Comparison of ENCODE assay signal across 25 cellular contexts in the genomic region with DNA sequence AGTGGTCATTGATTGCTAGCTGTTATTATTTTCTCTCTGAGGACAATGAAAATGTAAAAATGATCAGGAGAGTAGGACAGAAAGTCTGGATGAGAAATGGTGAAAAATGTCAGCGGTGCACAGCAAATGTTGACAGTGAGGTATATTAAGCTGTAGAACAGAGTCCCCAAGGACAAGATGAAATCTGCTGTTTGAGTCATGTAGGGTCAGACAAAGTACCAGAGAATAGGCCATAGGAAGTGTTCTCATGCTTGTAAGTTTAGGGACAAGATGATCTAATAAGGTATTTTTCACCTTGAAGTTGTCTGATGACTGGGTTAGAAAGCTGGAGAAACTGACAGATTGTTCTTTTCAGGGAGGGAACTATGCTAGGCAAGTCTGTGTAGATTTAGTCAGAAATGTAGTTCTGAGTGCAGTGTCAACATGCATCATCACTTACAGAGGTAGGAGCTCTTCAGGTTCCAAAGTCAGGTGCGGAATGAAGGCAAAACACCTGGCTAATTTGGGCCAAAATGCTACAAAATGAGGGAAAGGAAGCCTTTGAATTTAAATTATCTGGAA.
"Had no signal": no experiment of that assay in that cellular context is flagged by ENCODE, and none has a peak within 500 bp of the region (broad histone marks: within the 10 kb centered on the region; RNA-seq: fewer than 3 reads in every experiment).

No MANE protein-coding gene starts in this region.

- H3K4me1 ChIP-seq: breast epithelium, prostate gland, right atrium auricular region, stomach, suprapubic skin, uterus had no signal

- H3K9me3 ChIP-seq: breast epithelium, heart left ventricle, neutrophil, ovary, prostate gland, right atrium auricular region, stomach, suprapubic skin, tibial nerve, uterus had no signal

- H3K4me3 ChIP-seq: breast epithelium, coronary artery, heart left ventricle, ovary, prostate gland, right atrium auricular region, stomach, suprapubic skin, tibial nerve, uterus had no signal

- H3K27ac ChIP-seq: breast epithelium, coronary artery, heart left ventricle, neutrophil, ovary, prostate gland, right atrium auricular region, stomach, suprapubic skin, tibial nerve, uterus, VCaP had no signal

- DNase-seq: activated CD4-positive, CD25-positive, alpha-beta regulatory T cell treated with anti-CD3 and anti-CD28 coated beads, Interleukin-2, amount 50 U/mL, for 72 hours; activated CD8-positive, alpha-beta memory T cell treated with anti-CD3 and anti-CD28 coated beads for 24 hours; activated CD8-positive, alpha-beta memory T cell treated with anti-CD3 and anti-CD28 coated beads, Interleukin-2, amount 50 U/mL, for 4 hours; activated naive CD4-positive, alpha-beta T cell treated with Interleukin-2 at 50 U/mL for 16 hours; activated naive CD8-positive, alpha-beta T cell treated with anti-CD3 and anti-CD28 coated beads for 36 hours; activated T-cell treated with anti-CD3 and anti-CD28 coated beads, Interleukin-2, amount 50 U/mL, for 24 hours; cerebellar nuclear complex; endodermal cell; heart left ventricle; ovary; stimulated activated CD4-positive, alpha-beta T cell treated with anti-CD3 and anti-CD28 coated beads, Interleukin-12 subunit alpha, Interleukin-12 subunit beta, amount 100 ng/mL, for 4 hours; stimulated activated CD4-positive, alpha-beta T cell treated with anti-CD3 and anti-CD28 coated beads, Interleukin-4, amount 100 ng/mL, for 4 hours; stomach; uterus had no signal

- H3K27me3 ChIP-seq: breast epithelium, heart left ventricle, neutrophil, ovary, right atrium auricular region, stomach, suprapubic skin, tibial nerve, uterus had no signal

- H3K36me3 ChIP-seq: breast epithelium, heart left ventricle, neutrophil, ovary, prostate gland, right atrium auricular region, stomach, suprapubic skin, tibial nerve, uterus had no signal

- ATAC-seq: natural killer cell treated with Interleukin-12 subunit alpha and Interleukin-12 subunit beta and Interleukin-15 and Interleukin-18, amount 100 ng/mL, for 72 hours had no signal

- FAIRE-seq: astrocyte, islet of Langerhans had no signal
